In genomic region chr17:81935709-81936084, GRCh38 we compare ENCODE assay signal across 1 cellular context.
TF ChIP-seq lines count a peak whose summit lies in the region.

No MANE protein-coding gene starts in this region.

TF ChIP-seq in GM12878, 131 proteins besides CTCF, POLR2A, EP300 and RAD21:
- no peak for TF ChIP-seq STAT3 (IDR thresholded peaks at IDR 0.05; ENCODE audit: low read depth, low read length)
- TF ChIP-seq, protein P1, sequence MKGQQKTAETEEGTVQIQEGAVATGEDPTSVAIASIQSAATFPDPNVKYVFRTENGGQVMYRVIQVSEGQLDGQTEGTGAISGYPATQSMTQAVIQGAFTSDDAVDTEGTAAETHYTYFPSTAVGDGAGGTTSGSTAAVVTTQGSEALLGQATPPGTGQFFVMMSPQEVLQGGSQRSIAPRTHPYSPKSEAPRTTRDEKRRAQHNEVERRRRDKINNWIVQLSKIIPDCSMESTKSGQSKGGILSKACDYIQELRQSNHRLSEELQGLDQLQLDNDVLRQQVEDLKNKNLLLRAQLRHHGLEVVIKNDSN (IDR thresholded peaks at IDR 0.05; ENCODE audit: borderline replicate concordance, extremely low read length, insufficient read depth, low read depth, low read length) = no peak
- TF ChIP-seq IRF3 (IDR thresholded peaks at IDR 0.05) = no peak
- no peak for TF ChIP-seq STAT1 (conservative IDR thresholded peaks at IDR 0.05)
- TF ChIP-seq CBX3 (IDR thresholded peaks at IDR 0.05; ENCODE audit: borderline replicate concordance, low read depth) = no peak
- TF ChIP-seq CEBPZ (IDR thresholded peaks at IDR 0.05; ENCODE audit: low read depth, low read length) = no peak
- TF ChIP-seq MTA3 (IDR thresholded peaks at IDR 0.05; ENCODE audit: borderline replicate concordance, low read length) = no peak
- TF ChIP-seq CHD1 (IDR thresholded peaks at IDR 0.05; ENCODE audit: low read depth, low read length) = no peak
- no peak for TF ChIP-seq CBFB (IDR thresholded peaks at IDR 0.05; ENCODE audit: low read depth)
- no peak for TF ChIP-seq FOXM1 (IDR thresholded peaks at IDR 0.05; ENCODE audit: low read depth, low read length)
TF ChIP-seq in GM12878: peak in this region for 0.
